21 cellular contexts compared by ENCODE assay signal in genomic region chr20:53645582-53645897, GRCh38.
"Had no signal": no experiment of that assay in that cellular context is flagged by ENCODE, and none has a peak within 500 bp of the region (broad histone marks: within the 10 kb centered on the region; RNA-seq: fewer than 3 reads in every experiment).

No MANE protein-coding gene starts in this region.

- H3K27me3 Mint-ChIP-seq: activated CD4-positive, alpha-beta memory T cell treated with anti-CD3 and anti-CD28 coated beads, Interleukin-2, amount 10 ng/mL, durations not matched to agents 7 days and 5 days; dendritic cell treated with granulocyte-macrophage colony-stimulating factor and Interleukin-4, amounts not matched to agents 40 ng/mL and 50 ng/mL, for 4 days; effector memory CD8-positive, alpha-beta T cell; memory B cell had no signal

- ATAC-seq: body of pancreas; effector memory CD8-positive, alpha-beta T cell; gastrocnemius medialis; heart right ventricle had no signal

- H3K27ac Mint-ChIP-seq: activated CD4-positive, alpha-beta memory T cell treated with anti-CD3 and anti-CD28 coated beads, Interleukin-2, amount 10 ng/mL, durations not matched to agents 7 days and 5 days; activated T-helper 1 cell treated with anti-CD3 and anti-CD28 coated beads, Interleukin-12 subunit alpha, Interleukin-12 subunit beta, Interleukin-2, Interleukin-4 antibody, amounts not matched to agents 30 ng/mL and 10 ng/mL and 1 ng/mL, durations not matched to agents 14 hours and 24 hours and 36 hours; effector memory CD8-positive, alpha-beta T cell; neural progenitor cell had no signal

- H3K4me2 ChIP-seq: neural progenitor cell had no signal

- H3K4me3 Mint-ChIP-seq: activated CD4-positive, alpha-beta memory T cell treated with anti-CD3 and anti-CD28 coated beads, Interleukin-2, amount 10 ng/mL, durations not matched to agents 7 days and 5 days; activated T-helper 1 cell treated with anti-CD3 and anti-CD28 coated beads, Interleukin-12 subunit alpha, Interleukin-12 subunit beta, Interleukin-2, Interleukin-4 antibody, amounts not matched to agents 30 ng/mL and 10 ng/mL and 1 ng/mL, durations not matched to agents 14 hours and 24 hours and 36 hours; dendritic cell treated with granulocyte-macrophage colony-stimulating factor and Interleukin-4, amounts not matched to agents 40 ng/mL and 50 ng/mL, for 4 days; effector memory CD8-positive, alpha-beta T cell; memory B cell; neural progenitor cell had no signal

- H3K27me3 ChIP-seq: body of pancreas, gastrocnemius medialis, heart right ventricle, neural progenitor cell, upper lobe of left lung had no signal

- DNase-seq: activated CD4-positive, alpha-beta memory T cell treated with anti-CD3 and anti-CD28 coated beads, Interleukin-2, amount 10 ng/mL, durations not matched to agents 7 days and 5 days; activated naive CD4-positive, alpha-beta T cell treated with Interleukin-2 at 50 U/mL for 16 hours; amniotic stem cell; body of pancreas; central memory CD4-positive, alpha-beta T cell; effector memory CD8-positive, alpha-beta T cell; gastrocnemius medialis; heart right ventricle; left ventricle myocardium inferior; retina; substantia nigra; SW 1271; upper lobe of left lung had no signal

- FAIRE-seq: islet of Langerhans had no signal

- H3K9me3 Mint-ChIP-seq: activated CD4-positive, alpha-beta memory T cell treated with anti-CD3 and anti-CD28 coated beads, Interleukin-2, amount 10 ng/mL, durations not matched to agents 7 days and 5 days; activated T-helper 1 cell treated with anti-CD3 and anti-CD28 coated beads, Interleukin-12 subunit alpha, Interleukin-12 subunit beta, Interleukin-2, Interleukin-4 antibody, amounts not matched to agents 30 ng/mL and 10 ng/mL and 1 ng/mL, durations not matched to agents 14 hours and 24 hours and 36 hours; dendritic cell treated with granulocyte-macrophage colony-stimulating factor and Interleukin-4, amounts not matched to agents 40 ng/mL and 50 ng/mL, for 4 days; effector memory CD8-positive, alpha-beta T cell; memory B cell; neural progenitor cell had no signal

- H3K36me3 Mint-ChIP-seq: memory B cell, neural progenitor cell had no signal

- H3K27ac ChIP-seq: body of pancreas, epithelial cell of prostate, gastrocnemius medialis, heart right ventricle, left ventricle myocardium inferior, neural progenitor cell, skin epidermis, upper lobe of left lung, VCaP had no signal

- H3K9me3 ChIP-seq: body of pancreas, gastrocnemius medialis, heart right ventricle, left ventricle myocardium inferior, upper lobe of left lung had no signal

- H3K9ac ChIP-seq: neural progenitor cell had no signal

- H3K36me3 ChIP-seq: gastrocnemius medialis, heart right ventricle, left ventricle myocardium inferior, neural progenitor cell, upper lobe of left lung had no signal

- H3K4me3 ChIP-seq: body of pancreas, gastrocnemius medialis, heart right ventricle, left ventricle myocardium inferior, neural progenitor cell, skin epidermis, upper lobe of left lung had no signal

- H2AFZ ChIP-seq: neural progenitor cell had no signal
